In genomic region chr3:10404876-10405275, GRCh38 we compare ENCODE assay signal across 30 cellular contexts.
"Had no signal": no experiment of that assay in that cellular context is flagged by ENCODE, and none has a peak within 500 bp of the region (broad histone marks: within the 10 kb centered on the region; RNA-seq: fewer than 3 reads in every experiment).

No MANE protein-coding gene starts in this region.

- ATAC-seq: naive thymus-derived CD8-positive, alpha-beta T cell; natural killer cell treated with Interleukin-12 subunit alpha and Interleukin-12 subunit beta and Interleukin-15 and Interleukin-18, amount 100 ng/mL, for 72 hours; psoas muscle; right cardiac atrium; sciatic nerve; stimulated activated memory B cell treated with anti-CD40 and anti-IgM and Interleukin-4, amounts not matched to agents 10 μg/mL and 1 μg/mL and 100 μg/mL, for 72 hours; stimulated activated naive CD8-positive, alpha-beta T cell treated with anti-CD3 and anti-CD28 coated beads, Interleukin-15, amount 100 ng/mL, for 72 hours; upper lobe of right lung had no signal

- H3K4me2 ChIP-seq: smooth muscle cell had no signal

- H3K27ac ChIP-seq: neutrophil, ovary, parathyroid adenoma, psoas muscle, skin epidermis, spleen, suprapubic skin, testis, tibial artery, transverse colon, upper lobe of right lung, uterus had no signal

- H3K79me2 ChIP-seq: parathyroid adenoma had no signal

- H3K27me3 ChIP-seq: neutrophil, ovary, spleen, suprapubic skin, testis, transverse colon, upper lobe of right lung, uterus had no signal

- H3K4me3 ChIP-seq: ovary, psoas muscle, skin epidermis, smooth muscle cell, spleen, suprapubic skin, testis, tibial artery, transverse colon, upper lobe of right lung, uterus had no signal

- H2AFZ ChIP-seq: parathyroid adenoma had no signal

- DNase-seq: naive thymus-derived CD8-positive, alpha-beta T cell; nephron progenitor cell; nucleus accumbens; ovary; posterior cingulate gyrus; right cardiac atrium; spleen; stimulated activated CD4-positive, alpha-beta T cell treated with anti-CD3 and anti-CD28 coated beads, Interleukin-12 subunit alpha, Interleukin-12 subunit beta, amount 100 ng/mL, for 4 hours; stimulated activated CD4-positive, alpha-beta T cell treated with anti-CD3 and anti-CD28 coated beads, Interleukin-1b, Interleukin-23, amount 100 ng/mL, for 48 hours; stimulated activated CD4-positive, alpha-beta T cell treated with anti-CD3 and anti-CD28 coated beads, Interleukin-4, amount 100 ng/mL, for 1 hour; stimulated activated CD4-positive, alpha-beta T cell treated with anti-CD3 and anti-CD28 coated beads, Interleukin-4, amount 100 ng/mL, for 4 hours; stimulated activated CD8-positive, alpha-beta memory T cell treated with anti-CD3 and anti-CD28 coated beads, Interleukin-4, amount 100 ng/mL, for 48 hours; stimulated activated naive CD4-positive, alpha-beta T cell; stimulated activated naive CD8-positive, alpha-beta T cell treated with anti-CD3 and anti-CD28 coated beads, Interleukin-15, amount 100 ng/mL, for 72 hours; stimulated activated naive CD8-positive, alpha-beta T cell treated with anti-CD3 and anti-CD28 coated beads, Interleukin-15, Interleukin-2, amounts not matched to agents 100 U/mL and 50 U/mL, for 24 hours; substantia nigra; testis; tibial artery; transverse colon; upper lobe of right lung; uterus had no signal

- H3K36me3 ChIP-seq: neutrophil, ovary, spleen, suprapubic skin, tibial artery, transverse colon, upper lobe of right lung, uterus had no signal

- H3K9me3 ChIP-seq: neutrophil, ovary, psoas muscle, spleen, suprapubic skin, testis, tibial artery, transverse colon, upper lobe of right lung, uterus had no signal

- H3K4me1 ChIP-seq: parathyroid adenoma, psoas muscle, spleen, suprapubic skin, testis, tibial artery, transverse colon, upper lobe of right lung, uterus had no signal
